Comparison of ENCODE assay signal across 8 cellular contexts in genomic region chr4:185307136-185307950, GRCh38.
DNase-seq lines count a peak whose midpoint lies in the region; ATAC-seq lines count a peak whose summit lies in the region.

No MANE protein-coding gene starts in this region.

- intact Hi-C loops in posterior cingulate gyrus (cut with DNase I), result loop anchor here (10.0 kb wide), 1 partner anchor 87 kb away; the partner anchor contains the start of genes ANKRD37 and LRP2BP

- ATAC-seq in GM18508 (IDR thresholded peaks at IDR 0.05; ENCODE audit: insufficient read depth, unreplicated experiment) (peak; percentile 75), GM21576 (IDR thresholded peaks at IDR 0.05; ENCODE audit: unreplicated experiment) (peak; percentile 67), HG03520 (IDR thresholded peaks at IDR 0.05; ENCODE audit: unreplicated experiment) (peak; percentile 72)

- peak; percentile 23 for DNase-seq in iPS-NIHi11 (ENCODE audit: low spot score)
- no peak for DNase-seq in NCI-H82 (lab: John Stamatoyannopoulos, UW)
- DNase-seq in activated CD4-positive, alpha-beta T cell treated with anti-CD3 and anti-CD28 coated beads, Interleukin-2, amount 50 U/mL, for 4 hours, result no peak
- DNase-seq in substantia nigra (lab: John Stamatoyannopoulos, UW), result no peak
- no peak for DNase-seq in posterior cingulate gyrus

- H3K27ac ChIP-seq in substantia nigra (ENCODE audit: low read depth, low read length, poor library complexity, severe bottlenecking), result no peak overlapping the region
